In genomic region chr1:12542138-12542465, GRCh38 we compare ENCODE assay signal across 21 cellular contexts.
A peak's percentile ranks its signal among the peaks of the same experiment; 100 is the strongest.
DNase-seq lines count a peak whose midpoint lies in the region; ATAC-seq, FAIRE-seq and TF ChIP-seq lines count a peak whose summit lies in the region.
"Had no signal": no experiment of that assay in that cellular context is flagged by ENCODE, and none has a peak within 500 bp of the region (broad histone marks: within the 10 kb centered on the region; RNA-seq: fewer than 3 reads in every experiment).

No MANE protein-coding gene starts in this region.

- no peak for TF ChIP-seq POLR2A in H1 (IDR thresholded peaks at IDR 0.05; ENCODE audit: control extremely low read depth in 1 of 2, low read depth in 2 of 2, low read length in 2 of 2)

- H3K36me3 ChIP-seq in H1 (ENCODE audit: control insufficient read depth in 2 of 4, insufficient read depth in 4 of 4, low read length in 3 of 4) (no peaks in the 10 kb centered on the region), SK-N-SH (replicated peaks in 1 of 2; ENCODE audit: control insufficient read depth in 1 of 2, insufficient read depth in 2 of 2, low read length in 1 of 2) (no peaks in the 10 kb centered on the region)
- H3K36me3 ChIP-seq: SJSA1 had no signal

- H3K79me1 ChIP-seq in H1 (ENCODE audit: low read depth, low read length): no peaks in the 10 kb centered on the region

- intact Hi-C loops in left colon (cut with DNase I, micrococcal nuclease): loop anchor here in 1 of 2 donors (10.0 kb wide), 1 partner anchor 53 kb away; no protein-coding TSS in a partner anchor

- no peak for FAIRE-seq in H1 (lab: Jason Lieb, UNC)

- 0 out of 2 replicates have a peak overlapping the region, but pooled peaks have one; percentile 1 for H2BK15ac ChIP-seq in H1 (ENCODE audit: low read length)

- no peaks in the 10 kb centered on the region for H3K9me2 ChIP-seq in SK-N-SH

- TF ChIP-seq EP300 in H1 (IDR thresholded peaks at IDR 0.05; ENCODE audit: borderline replicate concordance in 1 of 2, low read depth in 2 of 2, low read length in 2 of 2) (no peak), SK-N-SH (IDR thresholded peaks at IDR 0.05; ENCODE audit: borderline replicate concordance in 1 of 2, low read depth in 1 of 2, low read length in 1 of 2) (no peak)

- H3K23ac ChIP-seq in H1 (ENCODE audit: insufficient read length): no peak overlapping the region

- no peak for ATAC-seq in left colon
- ATAC-seq: activated naive CD8-positive, alpha-beta T cell treated with anti-CD3 and anti-CD28 coated beads, Interleukin-2, amount 50 U/mL, for 24 hours; stimulated activated memory B cell treated with anti-CD40 and anti-IgM and Interleukin-4, amounts not matched to agents 10 μg/mL and 1 μg/mL and 100 μg/mL, for 72 hours had no signal

- H3K4me1 Mint-ChIP-seq in osteocyte (ENCODE audit: unreplicated experiment) (peaks cover 36% of the 10 kb centered on the region), type B pancreatic cell (ENCODE audit: unreplicated experiment) (peaks cover 40% of the 10 kb centered on the region)
- H3K4me1 Mint-ChIP-seq: stimulated activated memory B cell treated with anti-CD40 and anti-IgM and Interleukin-4, amounts not matched to agents 10 μg/mL and 1 μg/mL and 100 μg/mL, for 72 hours had no signal

- POLR2A ChIA-PET in H1 (lab: Charles Lee; ENCODE audit: partially characterized antibody) (interaction anchor here (0.6 to 1.0 kb wide), 2 partner anchors 53 to 1393 kb away, joined by 3 read pairs; no protein-coding TSS in a partner anchor), SK-N-SH (lab: Yijun Ruan, JAX) (no interaction called here)

- no peak overlapping the region for H3K9ac ChIP-seq in H1 (replicated peaks in 1 of 4; ENCODE audit: extremely low read depth in 1 of 4, low read depth in 3 of 4, low read length in 3 of 4)
- no peak overlapping the region for H3K9ac ChIP-seq in SK-N-SH

- H3K4me3 ChIP-seq in H1 (ENCODE audit: extremely low read depth in 1 of 4, insufficient read depth in 2 of 4, low read depth in 3 of 4, low read length in 4 of 4): no peak overlapping the region
- H3K4me3 ChIP-seq in SK-N-SH (ENCODE audit: low read depth in 2 of 2, low read length in 1 of 2): no peak overlapping the region
- H3K4me3 ChIP-seq: SJSA1, smooth muscle cell had no signal

- no peak overlapping the region for H3K4ac ChIP-seq in H1 (replicated peaks; ENCODE audit: insufficient read length, low read depth, low read length)

- H3K18ac ChIP-seq in H1 (ENCODE audit: extremely low read depth, low read length): no peak overlapping the region

- peaks cover 0 to 5% (median 0%) of the 10 kb centered on the region in 4 experiments; a peak in 1 of 7 replicates for H3K27me3 ChIP-seq in H1 (replicated peaks in 1 of 4; ENCODE audit: control insufficient read depth in 3 of 4, extremely low read depth in 1 of 4, insufficient read depth in 3 of 4, low read length in 3 of 4)
- no peaks in the 10 kb centered on the region for H3K27me3 ChIP-seq in SK-N-SH (ENCODE audit: insufficient read depth)
- H3K27me3 ChIP-seq: SJSA1 had no signal

- peak overlapping the region; percentile 15 for H3K27ac Mint-ChIP-seq in osteocyte (ENCODE audit: unreplicated experiment)
- H3K27ac Mint-ChIP-seq in type B pancreatic cell: no peak overlapping the region
- H3K27ac Mint-ChIP-seq: activated naive CD8-positive, alpha-beta T cell treated with anti-CD3 and anti-CD28 coated beads, Interleukin-2, amount 50 U/mL, for 24 hours; endodermal cell; stimulated activated memory B cell treated with anti-CD40 and anti-IgM and Interleukin-4, amounts not matched to agents 10 μg/mL and 1 μg/mL and 100 μg/mL, for 72 hours had no signal

- H3K4me3 Mint-ChIP-seq in osteocyte (ENCODE audit: unreplicated experiment) (no peak overlapping the region), type B pancreatic cell (peak overlapping the region; percentile 48)
- H3K4me3 Mint-ChIP-seq: activated naive CD8-positive, alpha-beta T cell treated with anti-CD3 and anti-CD28 coated beads, Interleukin-2, amount 50 U/mL, for 24 hours; central memory CD8-positive, alpha-beta T cell; endodermal cell; stimulated activated memory B cell treated with anti-CD40 and anti-IgM and Interleukin-4, amounts not matched to agents 10 μg/mL and 1 μg/mL and 100 μg/mL, for 72 hours had no signal

- peaks cover 4% of the 10 kb centered on the region for H3K9me3 Mint-ChIP-seq in osteocyte (ENCODE audit: unreplicated experiment)
- H3K9me3 Mint-ChIP-seq in type B pancreatic cell: peaks cover 3% of the 10 kb centered on the region
- H3K9me3 Mint-ChIP-seq: endodermal cell had no signal

- H3K79me2 ChIP-seq in H1 (ENCODE audit: control insufficient read depth in 1 of 2, insufficient read depth in 2 of 2, low read length in 2 of 2): no peaks in the 10 kb centered on the region
- H3K79me2 ChIP-seq in SK-N-SH (ENCODE audit: insufficient read depth): no peaks in the 10 kb centered on the region

- peak overlapping the region; percentile 69; the same call in 1 of the 2 replicates for H2BK12ac ChIP-seq in H1 (ENCODE audit: low read depth, low read length)

- WGBS in H1 (ENCODE audit: extremely low coverage in 1 of 2, insufficient coverage in 1 of 2, insufficient read length in 1 of 2, insufficient replicate concordance in 2 of 2, low coverage in 1 of 2, low lambda C conversion rate in 2 of 2, missing lambda C conversion rate in 1 of 2), 2 experiments: 90% methylated on average over 9 of the region's 9 CpGs; no CpG with 5 or more reads in 1 of the 2 experiments
- 95% methylated on average over 9 of the region's 9 CpGs for WGBS in SK-N-SH (ENCODE audit: low lambda C conversion rate)

- H3K14ac ChIP-seq in H1 (ENCODE audit: insufficient read length): no peak overlapping the region

- TF ChIP-seq CTCF in H1 (IDR thresholded peaks at IDR 0.05; ENCODE audit: control extremely low read depth in 1 of 3, insufficient read depth in 1 of 3, low read depth in 1 of 3, low read length in 3 of 3): no peak
- TF ChIP-seq CTCF in osteocyte (IDR thresholded peaks at IDR 0.05): no peak
- no peak for TF ChIP-seq CTCF in type B pancreatic cell (conservative IDR thresholded peaks at IDR 0.05)
- no peak for TF ChIP-seq CTCF in SK-N-SH (IDR thresholded peaks at IDR 0.05)

- H4K8ac ChIP-seq in H1 (ENCODE audit: extremely low read depth, insufficient read depth, low read length): no peak overlapping the region

- H3K4me1 ChIP-seq in H1 (replicated peaks in 1 of 4; ENCODE audit: control insufficient read depth in 3 of 4, insufficient read depth in 4 of 4, low read length in 3 of 4): peaks cover 0 to 18% (median 10%) of the 10 kb centered on the region in 4 experiments; a peak in 6 of 7 replicates
- peaks cover 0 to 4% of the 10 kb centered on the region in 2 experiments; a peak in 1 of 4 replicates for H3K4me1 ChIP-seq in SK-N-SH (ENCODE audit: control insufficient read depth in 1 of 2, insufficient read depth in 2 of 2, low read depth in 1 of 2, low read length in 1 of 2)

- peaks cover 4% of the 10 kb centered on the region for H3F3A ChIP-seq in SK-N-SH (replicated peaks; ENCODE audit: insufficient read depth)

- H3K4me2 ChIP-seq in H1 (ENCODE audit: insufficient read depth in 1 of 2, low read depth in 2 of 2, low read length in 2 of 2) (no peak overlapping the region), SK-N-SH (no peak overlapping the region)
- H3K4me2 ChIP-seq: smooth muscle cell had no signal

- no peak overlapping the region for H2BK5ac ChIP-seq in H1 (ENCODE audit: low read depth, low read length)

- H4K5ac ChIP-seq in H1 (ENCODE audit: insufficient read length, low read depth, low read length): no peak overlapping the region

- peak; percentile 19 for DNase-seq in activated effector memory CD4-positive, alpha-beta T cell treated with anti-CD3 and anti-CD28 coated beads, Interleukin-2, amount 50 U/mL, for 16 hours
- DNase-seq in activated effector memory CD4-positive, alpha-beta T cell treated with Interleukin-2 at 50 U/mL for 16 hours: no peak
- no peak for DNase-seq in H1 (ENCODE audit: low read depth in 1 of 2, low spot score in 2 of 2)
- no peak for DNase-seq in osteocyte (ENCODE audit: extremely low spot score, unreplicated experiment)
- DNase-seq in type B pancreatic cell (ENCODE audit: extremely low spot score, unreplicated experiment): no peak
- DNase-seq in SK-N-SH: no peak
- DNase-seq in left colon: no peak
- no peak for DNase-seq in activated CD4-positive, CD25-positive, alpha-beta regulatory T cell treated with anti-CD3 and anti-CD28 coated beads, Interleukin-2, amount 50 U/mL, for 72 hours
- DNase-seq: activated CD4-positive, alpha-beta T cell treated with anti-CD3 and anti-CD28 coated beads, Interleukin-2, amount 50 U/mL, for 1 hour; activated naive CD8-positive, alpha-beta T cell treated with anti-CD3 and anti-CD28 coated beads, Interleukin-2, amount 50 U/mL, for 24 hours; activated T-cell treated with anti-CD3 and anti-CD28 coated beads, Interleukin-2, amount 50 U/mL, for 1 hour; NCI-H1436; NCI-H2227 treated with DMSO at 0.1 percent for 48 hours; nucleus accumbens had no signal

- H3K56ac ChIP-seq in H1 (replicated peaks; ENCODE audit: insufficient read length, low read depth, low read length): no peak overlapping the region

- no peak overlapping the region for H2AFZ ChIP-seq in H1 (ENCODE audit: low read length)
- no peak overlapping the region for H2AFZ ChIP-seq in SK-N-SH (ENCODE audit: low read depth)

- H3K36me3 Mint-ChIP-seq in osteocyte (ENCODE audit: unreplicated experiment) (peaks cover 2% of the 10 kb centered on the region), type B pancreatic cell (no peaks in the 10 kb centered on the region)

- no peak overlapping the region for H2AK5ac ChIP-seq in H1 (ENCODE audit: low read depth, low read length)

- H2BK120ac ChIP-seq in H1 (replicated peaks; ENCODE audit: low read depth, low read length): no peak overlapping the region

- 0 out of 2 replicates have a peak overlapping the region, but pooled peaks have one; percentile 35 for H2BK20ac ChIP-seq in H1 (ENCODE audit: low read length)

- CTCF ChIA-PET in H1 (lab: Charles Lee; ENCODE audit: partially characterized antibody): interaction anchor here (0.6 to 1.6 kb wide), 3 partner anchors 129 to 267 kb away, joined by 3 to 5 read pairs (median 4); no protein-coding TSS in a partner anchor
- CTCF ChIA-PET in SK-N-SH (lab: Yijun Ruan, JAX): interaction anchor here (0.9 kb wide), 1 partner anchor 14 kb away, joined by 3 read pairs; no protein-coding TSS in a partner anchor

- H3K9me3 ChIP-seq in H1 (ENCODE audit: insufficient read depth in 2 of 2, low read depth in 1 of 2, low read length in 1 of 2) (no peaks in the 10 kb centered on the region), SK-N-SH (no peaks in the 10 kb centered on the region)
- H3K9me3 ChIP-seq: SJSA1 had no signal

- peaks cover 4% of the 10 kb centered on the region; the same call in 1 of the 2 replicates for H3K23me2 ChIP-seq in H1 (ENCODE audit: low read depth, low read length)

- H3K27ac ChIP-seq in H1 (ENCODE audit: low read depth, low read length) (no peak overlapping the region), SK-N-SH (ENCODE audit: low read depth in 2 of 2, low read length in 1 of 2) (no peak overlapping the region)
- H3K27ac ChIP-seq: 22Rv1, C4-2B, SJSA1 had no signal

- H4K20me1 ChIP-seq in H1 (replicated peaks in 1 of 2; ENCODE audit: control insufficient read depth in 1 of 2, insufficient read depth in 2 of 2, low read length in 2 of 2) (no peaks in the 10 kb centered on the region), SK-N-SH (ENCODE audit: insufficient read depth) (no peaks in the 10 kb centered on the region)

- H3K27me3 Mint-ChIP-seq in osteocyte (ENCODE audit: unreplicated experiment): no peaks in the 10 kb centered on the region
- no peaks in the 10 kb centered on the region for H3K27me3 Mint-ChIP-seq in type B pancreatic cell
- H3K27me3 Mint-ChIP-seq: activated naive CD8-positive, alpha-beta T cell treated with anti-CD3 and anti-CD28 coated beads, Interleukin-2, amount 50 U/mL, for 24 hours; central memory CD8-positive, alpha-beta T cell had no signal

- TF ChIP-seq RAD21 in H1 (IDR thresholded peaks at IDR 0.05 in 1 of 2, conservative IDR thresholded peaks at IDR 0.05 in 1 of 2; ENCODE audit: low read depth in 2 of 2, low read length in 2 of 2) (no peak), SK-N-SH (IDR thresholded peaks at IDR 0.05; ENCODE audit: low read length) (no peak)

- H4K91ac ChIP-seq in H1 (replicated peaks; ENCODE audit: insufficient read length, low read length): no peak overlapping the region
